ENCODE assay signal across 10 cellular contexts in the genomic region with DNA sequence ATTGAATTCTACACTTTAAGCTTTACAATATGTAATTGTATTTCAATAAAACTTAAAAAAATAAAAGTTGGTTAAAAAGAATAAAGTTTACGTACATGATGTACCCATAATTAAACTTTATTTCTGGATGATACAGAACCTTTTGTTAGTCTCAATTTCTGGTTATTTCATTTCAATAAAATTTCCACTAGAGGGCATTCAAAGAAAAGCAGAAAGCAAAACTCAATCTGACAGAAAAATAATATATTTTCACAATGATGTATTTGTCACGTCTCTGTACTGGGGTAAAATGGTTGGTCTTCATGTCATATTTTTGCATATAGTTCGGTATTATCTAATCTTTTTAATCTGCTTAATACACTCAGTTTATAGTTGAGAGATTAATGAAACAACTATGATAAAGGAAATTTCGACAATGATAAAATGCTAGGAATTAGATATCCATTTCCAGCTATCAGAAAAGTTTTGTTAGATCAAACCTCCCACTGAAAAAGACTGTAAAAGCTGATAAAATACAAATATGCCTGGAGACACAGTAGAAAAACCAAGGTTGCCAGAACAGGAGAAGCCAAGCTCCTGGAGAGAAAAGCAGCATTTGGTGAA. TPM values are rescaled to one million over a fixed set of nuclear protein-coding genes. Genes with fewer than 3 reads are reported as not detected.
A peak's percentile ranks its signal among the peaks of the same experiment; 100 is the strongest.
DNase-seq lines count a peak whose midpoint lies in the region; ATAC-seq, FAIRE-seq and TF ChIP-seq lines count a peak whose summit lies in the region.
"Had no signal": no experiment of that assay in that cellular context is flagged by ENCODE, and none has a peak within 500 bp of the region (broad histone marks: within the 10 kb centered on the region; RNA-seq: fewer than 3 reads in every experiment).

No MANE protein-coding gene starts in this region.

- H3K4me1 ChIP-seq in HCT116 (ENCODE audit: control insufficient read depth in 1 of 2, insufficient read depth in 2 of 2, low read length in 2 of 2), result no peaks in the 10 kb centered on the region
- H3K4me1 ChIP-seq: sigmoid colon had no signal

- H3K9ac ChIP-seq in HCT116 (ENCODE audit: low read length), result no peak overlapping the region

- H3K79me2 ChIP-seq in HCT116 (ENCODE audit: insufficient read depth, low read length), result no peaks in the 10 kb centered on the region

- H3K36me3 ChIP-seq in BJ (ENCODE audit: control insufficient read depth, insufficient read depth, low read length) (no peaks in the 10 kb centered on the region), HCT116 (ENCODE audit: control insufficient read depth in 1 of 2, insufficient read depth in 2 of 2, low read length in 2 of 2) (no peaks in the 10 kb centered on the region)
- H3K36me3 ChIP-seq: sigmoid colon had no signal

- peak overlapping the region; percentile 12 for H2AFZ ChIP-seq in HCT116 (ENCODE audit: low read depth, low read length, poor library complexity, severe bottlenecking)

- peak; percentile 76 for TF ChIP-seq RAD21 in HCT116 (IDR thresholded peaks at IDR 0.05; ENCODE audit: low read depth)

- ATAC-seq in HCT116 (no peak; the same call in 1 of the 2 replicates), GM18858 (IDR thresholded peaks at IDR 0.05; ENCODE audit: unreplicated experiment) (no peak)
- ATAC-seq: activated CD4-positive, CD25-positive, alpha-beta regulatory T cell treated with anti-CD3 and anti-CD28 coated beads, Interleukin-2, amount 50 U/mL, for 24 hours had no signal

- H3K9me2 ChIP-seq in HCT116 (ENCODE audit: insufficient read depth), result no peaks in the 10 kb centered on the region

- H3K27ac ChIP-seq in HCT116 (ENCODE audit: low read depth, low read length), result no peak overlapping the region
- H3K27ac ChIP-seq: sigmoid colon had no signal

- BruUV-seq in HCT116 (replicated peaks; lab: Mats Ljungman, UMichigan), result no TSS peak

- no peak overlapping the region for H3K4me2 ChIP-seq in HCT116 (ENCODE audit: low read length)

- H4K20me1 ChIP-seq in HCT116 (ENCODE audit: insufficient read depth), result no peaks in the 10 kb centered on the region

- H3K9me3 ChIP-seq in HCT116 (ENCODE audit: control insufficient read depth in 1 of 2, insufficient read depth in 1 of 2, low read depth in 1 of 2, low read length in 2 of 2), result no peaks in the 10 kb centered on the region
- H3K9me3 ChIP-seq: sigmoid colon had no signal

- TF ChIP-seq CTCF in BJ (IDR thresholded peaks at IDR 0.05; ENCODE audit: insufficient read depth, low read depth, low read length) (peak; percentile 46), HCT116 (IDR thresholded peaks at IDR 0.05 in 2 of 3, conservative IDR thresholded peaks at IDR 0.05 in 1 of 3; ENCODE audit: borderline replicate concordance in 1 of 3, insufficient read depth in 1 of 3, low read depth in 2 of 3, low read length in 2 of 3) (peak; percentile 26 to 65 (median 59); a peak in 4 of 6 replicates)

- H3K4me3 ChIP-seq in BJ (ENCODE audit: low read depth, low read length), result no peak overlapping the region
- H3K4me3 ChIP-seq in HCT116 (replicated peaks in 1 of 2; ENCODE audit: low read depth in 1 of 2, low read length in 2 of 2), result no peak overlapping the region
- H3K4me3 ChIP-seq: sigmoid colon had no signal

- DNase-seq in BJ (ENCODE audit: low read depth) (no peak), HCT116 (ENCODE audit: low read depth, low spot score) (no peak), kidney glomerular epithelial cell (lab: John Stamatoyannopoulos, UW) (peak; percentile 43), iPS-NIHi7 (ENCODE audit: extremely low spot score) (no peak), ureter (ENCODE audit: low spot score) (no peak), 8988T (no peak)
- DNase-seq: sigmoid colon had no signal

- peak; percentile 82 for FAIRE-seq in TTC549 (lab: Jason Lieb, UNC)

- TF ChIP-seq POLR2A in HCT116 (IDR thresholded peaks at IDR 0.05; ENCODE audit: borderline replicate concordance, extremely low read depth, insufficient read depth, insufficient read length), result no peak

- POLR2A ChIA-PET in BJ (lab: Charles Lee), result no interaction called here
- POLR2A ChIA-PET in HCT116 (lab: Charles Lee), result no interaction called here

- intact Hi-C loops in HCT116 (cut with micrococcal nuclease), result loop anchor here (2.0 to 5.0 kb wide), 3 partner anchors 273 to 797 kb away; no protein-coding TSS in a partner anchor

- RAD21 ChIA-PET in HCT116 (lab: Charles Lee; ENCODE audit: low non-redundant PET in 1 of 2, low total read pairs in 2 of 2, uncharacterized antibody in 2 of 2, unreplicated experiment in 2 of 2), result no interaction called here

- H3K27me3 ChIP-seq in BJ (ENCODE audit: control insufficient read depth, insufficient read depth, low read length) (no peaks in the 10 kb centered on the region), HCT116 (ENCODE audit: insufficient read depth, low read length) (no peaks in the 10 kb centered on the region)
- H3K27me3 ChIP-seq: sigmoid colon had no signal

- CTCF ChIA-PET in BJ (lab: Yijun Ruan, JAX) (interaction anchor here (0.6 to 2.2 kb wide), 10 partner anchors 11 to 1203 kb away, joined by 3 to 7 read pairs (median 4); no protein-coding TSS in a partner anchor), HCT116 (lab: Charles Lee) (interaction anchor here (1.0 to 3.1 kb wide), 4 partner anchors 59 to 754 kb away, joined by 5 to 18 read pairs (median 6); no protein-coding TSS in a partner anchor)

TF ChIP-seq in HCT116, 20 proteins besides CTCF, POLR2A, EP300 and RAD21:
- TF ChIP-seq EGR1 (IDR thresholded peaks at IDR 0.05; ENCODE audit: low read depth), result no peak
- TF ChIP-seq ZFX (IDR thresholded peaks at IDR 0.05), result no peak
- TF ChIP-seq SP1 (IDR thresholded peaks at IDR 0.05; ENCODE audit: low read depth), result no peak
- no peak for TF ChIP-seq TCF7L2 (IDR thresholded peaks at IDR 0.05; ENCODE audit: borderline replicate concordance, extremely low read depth, insufficient read depth, insufficient read length)
- TF ChIP-seq POLR2AphosphoS5 (IDR thresholded peaks at IDR 0.05; ENCODE audit: low read depth, low read length), result no peak
- TF ChIP-seq CBX3 (IDR thresholded peaks at IDR 0.05; ENCODE audit: low read depth), result no peak
- no peak for TF ChIP-seq YY1 (IDR thresholded peaks at IDR 0.05; ENCODE audit: extremely low read depth, insufficient replicate concordance, low read depth, low read length)
- no peak for TF ChIP-seq CEBPB (IDR thresholded peaks at IDR 0.05; ENCODE audit: low read depth)

RNA-seq across cellular contexts. Expression of gene ASZ1, which starts 27.4 kb away (rescaled TPM):
- polyA plus RNA-seq in BJ (2011; rRNA removed), result not detected in 2 replicates
- not detected in 2 replicates for polyA minus RNA-seq in BJ (2011; rRNA and poly(A)+ RNA removed)
- total RNA-seq in HCT116 (2021; ENCODE audit: unreplicated experiment), result not detected
- polyA plus RNA-seq in HCT116 (2012), result not detected in 2 replicates
- total RNA-seq in ureter, result not detected
- total RNA-seq: sigmoid colon had no signal
- polyA plus RNA-seq: sigmoid colon had no signal
